ENCODE assay signal across 19 cellular contexts in genomic region chr5:180797256-180798192, GRCh38. TPM values are rescaled to one million over a fixed set of nuclear protein-coding genes. Genes with fewer than 3 reads are reported as not detected.
A peak's percentile ranks its signal among the peaks of the same experiment; 100 is the strongest.
DNase-seq lines count a peak whose midpoint lies in the region; ATAC-seq and TF ChIP-seq lines count a peak whose summit lies in the region.
"Had no signal": no experiment of that assay in that cellular context is flagged by ENCODE, and none has a peak within 500 bp of the region (broad histone marks: within the 10 kb centered on the region; RNA-seq: fewer than 3 reads in every experiment).

No MANE protein-coding gene starts in this region.

- ATAC-seq in activated CD8-positive, alpha-beta T cell treated with anti-CD3 and anti-CD28 coated beads, Interleukin-2, amount 10 ng/mL, durations not matched to agents 7 days and 5 days, result no peak
- no peak for ATAC-seq in HG03039 (IDR thresholded peaks at IDR 0.05; ENCODE audit: unreplicated experiment)
- ATAC-seq: HCT116, left lung had no signal

- no peak overlapping the region for H3K9ac ChIP-seq in smooth muscle cell (ENCODE audit: low read depth)
- H3K9ac ChIP-seq: neural progenitor cell had no signal

- H3K4me3 Mint-ChIP-seq in activated CD8-positive, alpha-beta T cell treated with anti-CD3 and anti-CD28 coated beads, Interleukin-2, amount 10 ng/mL, durations not matched to agents 7 days and 5 days, result peak overlapping the region; percentile 13
- H3K4me3 Mint-ChIP-seq: neural progenitor cell had no signal

- H3K79me2 ChIP-seq in smooth muscle cell (ENCODE audit: low read depth), result peaks cover 95% of the 10 kb centered on the region

- no peaks in the 10 kb centered on the region for H3K9me3 Mint-ChIP-seq in activated CD8-positive, alpha-beta T cell treated with anti-CD3 and anti-CD28 coated beads, Interleukin-2, amount 10 ng/mL, durations not matched to agents 7 days and 5 days (ENCODE audit: insufficient read depth)
- H3K9me3 Mint-ChIP-seq: neural progenitor cell had no signal

- CTCF ChIA-PET in activated CD8-positive, alpha-beta T cell treated with anti-CD3 and anti-CD28 coated beads, Interleukin-2, amount 10 ng/mL, durations not matched to agents 7 days and 5 days (lab: Charles Lee), result interaction anchor here (2.0 kb wide), 1 partner anchor 14 kb away, joined by 10 read pairs; no protein-coding TSS in a partner anchor

- peak overlapping the region; percentile 98 for H3K27ac ChIP-seq in smooth muscle cell (ENCODE audit: low read depth)
- H3K27ac ChIP-seq: neural progenitor cell had no signal

- peaks cover 96% of the 10 kb centered on the region for H4K20me1 ChIP-seq in smooth muscle cell (ENCODE audit: low read depth)

- peaks cover 9% of the 10 kb centered on the region for H3F3A ChIP-seq in smooth muscle cell (ENCODE audit: low read depth)

- TF ChIP-seq CTCF in fibroblast of mammary gland (conservative IDR thresholded peaks at IDR 0.05; ENCODE audit: control insufficient read depth, insufficient read depth, low read depth, low read length) (no peak), smooth muscle cell (IDR thresholded peaks at IDR 0.05; ENCODE audit: borderline replicate concordance, insufficient read depth, poor library complexity, severe bottlenecking) (no peak)

- no peak overlapping the region for H3K4me2 ChIP-seq in smooth muscle cell
- H3K4me2 ChIP-seq: neural progenitor cell had no signal

- POLR2A ChIA-PET in activated CD8-positive, alpha-beta T cell treated with anti-CD3 and anti-CD28 coated beads, Interleukin-2, amount 10 ng/mL, durations not matched to agents 7 days and 5 days (lab: Charles Lee), result interaction anchor here (0.6 kb wide), 1 partner anchor 32 kb away, joined by 3 read pairs; no protein-coding TSS in a partner anchor

- H3K27me3 Mint-ChIP-seq in activated CD8-positive, alpha-beta T cell treated with anti-CD3 and anti-CD28 coated beads, Interleukin-2, amount 10 ng/mL, durations not matched to agents 7 days and 5 days (ENCODE audit: low read depth), result no peaks in the 10 kb centered on the region

- peaks cover 77% of the 10 kb centered on the region for H3K36me3 Mint-ChIP-seq in activated CD8-positive, alpha-beta T cell treated with anti-CD3 and anti-CD28 coated beads, Interleukin-2, amount 10 ng/mL, durations not matched to agents 7 days and 5 days (ENCODE audit: low read depth)

- H3K4me3 ChIP-seq in fibroblast of mammary gland (ENCODE audit: control insufficient read depth, low read depth, low read length) (no peak overlapping the region), smooth muscle cell (no peak overlapping the region)
- H3K4me3 ChIP-seq: left lung, neural progenitor cell, skin epidermis had no signal

- peaks cover 18% of the 10 kb centered on the region for H3K4me1 ChIP-seq in smooth muscle cell (ENCODE audit: low read depth)

- H3K4me1 Mint-ChIP-seq in activated CD8-positive, alpha-beta T cell treated with anti-CD3 and anti-CD28 coated beads, Interleukin-2, amount 10 ng/mL, durations not matched to agents 7 days and 5 days (ENCODE audit: low read depth), result peaks cover 84% of the 10 kb centered on the region

- H3K27ac Mint-ChIP-seq in activated CD8-positive, alpha-beta T cell treated with anti-CD3 and anti-CD28 coated beads, Interleukin-2, amount 10 ng/mL, durations not matched to agents 7 days and 5 days, result peak overlapping the region; percentile 14
- H3K27ac Mint-ChIP-seq: neural progenitor cell had no signal

- no peaks in the 10 kb centered on the region for H3K36me3 ChIP-seq in smooth muscle cell (ENCODE audit: low read depth)
- H3K36me3 ChIP-seq: neural progenitor cell had no signal

- 91% methylated on average over 10 of the region's 10 CpGs for WGBS in smooth muscle cell (ENCODE audit: low lambda C conversion rate)

- no peak overlapping the region for H2AFZ ChIP-seq in smooth muscle cell (ENCODE audit: low read depth)
- H2AFZ ChIP-seq: neural progenitor cell had no signal

- H3K27me3 ChIP-seq in smooth muscle cell (ENCODE audit: low read depth), result no peaks in the 10 kb centered on the region
- H3K27me3 ChIP-seq: left lung, neural progenitor cell had no signal

- peak; percentile 54 for DNase-seq in activated CD8-positive, alpha-beta memory T cell treated with anti-CD3 and anti-CD28 coated beads for 24 hours
- DNase-seq in activated CD8-positive, alpha-beta memory T cell treated with anti-CD3 and anti-CD28 coated beads, Interleukin-2, amount 50 U/mL, for 4 hours, result no peak
- no peak for DNase-seq in activated CD8-positive, alpha-beta T cell treated with anti-CD3 and anti-CD28 coated beads, Interleukin-2, amount 10 ng/mL, durations not matched to agents 7 days and 5 days
- peak; percentile 33 for DNase-seq in fibroblast of mammary gland (ENCODE audit: low read depth)
- DNase-seq in smooth muscle cell (lab: John Stamatoyannopoulos, UW; ENCODE audit: unreplicated experiment), result no peak
- DNase-seq in activated CD4-positive, CD25-positive, alpha-beta regulatory T cell (lab: John Stamatoyannopoulos, UW), result no peak
- no peak for DNase-seq in DMS53 (lab: John Stamatoyannopoulos, UW)
- DNase-seq: ACHN, amniotic stem cell, left lung, NCI-H1694 treated with DMSO at 0.1 percent for 48 hours, NCI-H524 treated with DMSO at 0.1 percent for 48 hours had no signal

- no peaks in the 10 kb centered on the region for H3K9me3 ChIP-seq in smooth muscle cell (replicated peaks; ENCODE audit: low read depth)
- H3K9me3 ChIP-seq: left lung had no signal

RNA-seq across cellular contexts. Expression of gene MGAT1, which starts 5.1 kb away (rescaled TPM):
- total RNA-seq in activated CD8-positive, alpha-beta T cell treated with anti-CD3 and anti-CD28 coated beads, Interleukin-2, amount 10 ng/mL, durations not matched to agents 7 days and 5 days, result 100 to 1,000 TPM; 154 to 161 TPM
- total RNA-seq in smooth muscle cell, result 128 and 144 TPM in 2 replicates
- 149 and 161 TPM in 2 replicates for polyA plus RNA-seq in smooth muscle cell

RNA-seq across cellular contexts. Expression of gene OR2Y1, which starts 57.7 kb away (rescaled TPM):
- total RNA-seq in activated CD8-positive, alpha-beta T cell treated with anti-CD3 and anti-CD28 coated beads, Interleukin-2, amount 10 ng/mL, durations not matched to agents 7 days and 5 days, result not detected
- not detected in 2 replicates for total RNA-seq in smooth muscle cell
- not detected in 2 replicates for polyA plus RNA-seq in smooth muscle cell
- total RNA-seq: left lung; LHCN-M2; subcutaneous adipose tissue; T-helper 2 cell treated with Interferon-gamma antibody and Interleukin-4, amounts not matched to agents 100 ng/mL and 5 ng/mL, for 36 hours had no signal

Comparison
In these comparisons a context has a peak if more than half of its experiments do, and no peak if none do; other contexts are left out.
1. DNase-seq: peak in activated CD8-positive, alpha-beta memory T cell treated with anti-CD3 and anti-CD28 coated beads for 24 hours (single experiment) and fibroblast of mammary gland (single experiment); none in activated CD8-positive, alpha-beta memory T cell treated with anti-CD3 and anti-CD28 coated beads, Interleukin-2, amount 50 U/mL, for 4 hours (single experiment), activated CD8-positive, alpha-beta T cell treated with anti-CD3 and anti-CD28 coated beads, Interleukin-2, amount 10 ng/mL, durations not matched to agents 7 days and 5 days (single experiment), smooth muscle cell (single experiment), activated CD4-positive, CD25-positive, alpha-beta regulatory T cell (0 of 4) and DMS53 (single experiment).